ENCODE assay signal across 10 cellular contexts in the genomic region with DNA sequence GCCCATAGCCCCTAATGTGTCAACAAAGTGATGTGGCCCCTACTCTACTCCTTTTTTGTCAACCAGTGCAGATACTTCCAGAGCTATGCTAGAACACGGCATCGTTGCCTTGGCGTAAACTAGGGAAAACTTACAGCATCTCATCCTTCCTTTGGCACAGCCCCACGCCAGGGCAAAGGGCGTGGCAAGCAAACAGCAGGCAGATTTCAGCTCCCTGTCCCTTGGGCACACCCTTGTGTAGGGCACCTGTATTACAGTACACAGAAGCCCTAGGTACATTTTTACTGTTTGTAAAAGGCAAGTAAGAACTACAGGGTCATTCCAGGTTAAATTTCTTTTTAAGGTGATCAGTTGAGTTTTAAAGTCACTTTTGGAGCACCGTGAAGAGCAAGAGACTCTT. TPM values are rescaled to one million over a fixed set of nuclear protein-coding genes. Genes with fewer than 3 reads are reported as not detected.
A peak's percentile ranks its signal among the peaks of the same experiment; 100 is the strongest.
DNase-seq lines count a peak whose midpoint lies in the region; ATAC-seq and TF ChIP-seq lines count a peak whose summit lies in the region.
"Had no signal": no experiment of that assay in that cellular context is flagged by ENCODE, and none has a peak within 500 bp of the region (broad histone marks: within the 10 kb centered on the region; RNA-seq: fewer than 3 reads in every experiment).

No MANE protein-coding gene starts in this region.

- CTCF ChIA-PET in activated CD8-positive, alpha-beta T cell treated with anti-CD3 and anti-CD28 coated beads for 36 hours (lab: Charles Lee): interaction anchor here (5.1 kb wide), 1 partner anchor 76 kb away, joined by 27 read pairs; no protein-coding TSS in a partner anchor

- peak; percentile 29 for DNase-seq in activated CD8-positive, alpha-beta T cell treated with anti-CD3 and anti-CD28 coated beads for 36 hours
- peak; percentile 88 for DNase-seq in left lobe of liver (ENCODE audit: low spot score)
- DNase-seq in heart left ventricle: no peak
- DNase-seq in 8988T: no peak
- no peak for DNase-seq in mesenteric fat pad (ENCODE audit: low spot score)
- DNase-seq: activated naive CD8-positive, alpha-beta T cell treated with anti-CD3 and anti-CD28 coated beads, Interleukin-2, amount 10 ng/mL, durations not matched to agents 7 days and 5 days; naive thymus-derived CD8-positive, alpha-beta T cell had no signal

- TF ChIP-seq CTCF in C4-2B (conservative IDR thresholded peaks at IDR 0.05) (peak; percentile 67), heart left ventricle (IDR thresholded peaks at IDR 0.05) (no peak)
- no peak for TF ChIP-seq CTCF in activated CD8-positive, alpha-beta T cell treated with anti-CD3 and anti-CD28 coated beads for 36 hours (IDR thresholded peaks at IDR 0.05)

- 84 to 87% (median 86%) methylated on average over 5 to 6 of the region's 6 CpGs for WGBS in heart left ventricle, 4 donors

- H3K9me3 ChIP-seq in HUES48 (ENCODE audit: control insufficient read depth, insufficient read depth, low read length): no peaks in the 10 kb centered on the region
- no peaks in the 10 kb centered on the region for H3K9me3 ChIP-seq in heart left ventricle

- intact Hi-C loops in activated CD8-positive, alpha-beta T cell treated with anti-CD3 and anti-CD28 coated beads for 36 hours (cut with micrococcal nuclease): loop anchor here (2.0 kb wide), 1 partner anchor 76 kb away; no protein-coding TSS in a partner anchor
- intact Hi-C loops in heart left ventricle (cut with DNase I): no loop called here

- no peaks in the 10 kb centered on the region for H3K36me3 Mint-ChIP-seq in activated CD8-positive, alpha-beta T cell treated with anti-CD3 and anti-CD28 coated beads for 36 hours (ENCODE audit: low read depth)
- H3K36me3 Mint-ChIP-seq: activated naive CD8-positive, alpha-beta T cell treated with anti-CD3 and anti-CD28 coated beads, Interleukin-2, amount 10 ng/mL, durations not matched to agents 7 days and 5 days; naive thymus-derived CD8-positive, alpha-beta T cell had no signal

- H3K27ac Mint-ChIP-seq in activated CD8-positive, alpha-beta T cell treated with anti-CD3 and anti-CD28 coated beads for 36 hours: no peak overlapping the region
- H3K27ac Mint-ChIP-seq: activated naive CD8-positive, alpha-beta T cell treated with anti-CD3 and anti-CD28 coated beads, Interleukin-2, amount 10 ng/mL, durations not matched to agents 7 days and 5 days had no signal

- H3K4me3 Mint-ChIP-seq in activated CD8-positive, alpha-beta T cell treated with anti-CD3 and anti-CD28 coated beads for 36 hours: no peak overlapping the region
- H3K4me3 Mint-ChIP-seq: activated naive CD8-positive, alpha-beta T cell treated with anti-CD3 and anti-CD28 coated beads, Interleukin-2, amount 10 ng/mL, durations not matched to agents 7 days and 5 days; naive thymus-derived CD8-positive, alpha-beta T cell had no signal

- no peak overlapping the region for H3K9ac ChIP-seq in HUES48 (ENCODE audit: low read depth, low read length)

- ATAC-seq in activated CD8-positive, alpha-beta T cell treated with anti-CD3 and anti-CD28 coated beads for 36 hours: no peak
- peak; percentile 80 for ATAC-seq in left lobe of liver
- no peak for ATAC-seq in heart left ventricle
- ATAC-seq in GM19035 (IDR thresholded peaks at IDR 0.05; ENCODE audit: unreplicated experiment): no peak
- ATAC-seq: naive thymus-derived CD8-positive, alpha-beta T cell had no signal

- POLR2A ChIA-PET in activated CD8-positive, alpha-beta T cell treated with anti-CD3 and anti-CD28 coated beads for 36 hours (lab: Charles Lee): interaction anchor here (0.5 to 0.9 kb wide), 3 partner anchors 11 to 480 kb away, joined by 3 read pairs; no protein-coding TSS in a partner anchor

- H3K36me3 ChIP-seq in HUES48 (ENCODE audit: control insufficient read depth, insufficient read depth, low read length): no peaks in the 10 kb centered on the region
- H3K36me3 ChIP-seq in heart left ventricle: no peaks in the 10 kb centered on the region

- no peak for TF ChIP-seq POLR2A in heart left ventricle (IDR thresholded peaks at IDR 0.05)

- H3K4me1 ChIP-seq in HUES48 (ENCODE audit: control insufficient read depth, insufficient read depth, low read length) (peaks cover 14% of the 10 kb centered on the region), heart left ventricle (no peaks in the 10 kb centered on the region)

- H3K27me3 Mint-ChIP-seq in activated CD8-positive, alpha-beta T cell treated with anti-CD3 and anti-CD28 coated beads for 36 hours: no peaks in the 10 kb centered on the region

- H3K4me3 ChIP-seq in HUES48 (ENCODE audit: low read depth, low read length) (no peak overlapping the region), heart left ventricle (no peak overlapping the region)

- H3K27me3 ChIP-seq in HUES48 (ENCODE audit: control insufficient read depth, insufficient read depth, low read length) (no peaks in the 10 kb centered on the region), heart left ventricle (no peaks in the 10 kb centered on the region)

- H3K27ac ChIP-seq in C4-2B: no peak overlapping the region
- H3K27ac ChIP-seq in HUES48 (ENCODE audit: low read depth, low read length): peak overlapping the region; percentile 78
- no peak overlapping the region for H3K27ac ChIP-seq in heart left ventricle

- no peaks in the 10 kb centered on the region for H3K4me1 Mint-ChIP-seq in activated CD8-positive, alpha-beta T cell treated with anti-CD3 and anti-CD28 coated beads for 36 hours (ENCODE audit: low read depth)
- H3K4me1 Mint-ChIP-seq: activated naive CD8-positive, alpha-beta T cell treated with anti-CD3 and anti-CD28 coated beads, Interleukin-2, amount 10 ng/mL, durations not matched to agents 7 days and 5 days had no signal

- no peaks in the 10 kb centered on the region for H3K9me3 Mint-ChIP-seq in activated CD8-positive, alpha-beta T cell treated with anti-CD3 and anti-CD28 coated beads for 36 hours
- H3K9me3 Mint-ChIP-seq: activated naive CD8-positive, alpha-beta T cell treated with anti-CD3 and anti-CD28 coated beads, Interleukin-2, amount 10 ng/mL, durations not matched to agents 7 days and 5 days; naive thymus-derived CD8-positive, alpha-beta T cell had no signal

RNA-seq across cellular contexts. Expression of gene PRDX6, which starts 29.3 kb away (rescaled TPM):
- 100 to 1,000 TPM; 165 to 169 TPM for total RNA-seq in activated CD8-positive, alpha-beta T cell treated with anti-CD3 and anti-CD28 coated beads for 36 hours
- 477 TPM for total RNA-seq in left lobe of liver
- total RNA-seq in heart left ventricle: 100 to 1,000 TPM; 237 to 522 (median 405) TPM
- polyA plus RNA-seq in heart left ventricle: 100 to 1,000 TPM; 452 to 635 TPM
- total RNA-seq in mesenteric fat pad: 873 TPM

Comparison
In these comparisons a context has a peak if more than half of its experiments do, and no peak if none do; other contexts are left out.
1. DNase-seq: peak in activated CD8-positive, alpha-beta T cell treated with anti-CD3 and anti-CD28 coated beads for 36 hours (single experiment) and left lobe of liver (single experiment); none in heart left ventricle (0 of 5), 8988T (single experiment) and mesenteric fat pad (single experiment).